28 cellular contexts compared by ENCODE assay signal in the genomic region with DNA sequence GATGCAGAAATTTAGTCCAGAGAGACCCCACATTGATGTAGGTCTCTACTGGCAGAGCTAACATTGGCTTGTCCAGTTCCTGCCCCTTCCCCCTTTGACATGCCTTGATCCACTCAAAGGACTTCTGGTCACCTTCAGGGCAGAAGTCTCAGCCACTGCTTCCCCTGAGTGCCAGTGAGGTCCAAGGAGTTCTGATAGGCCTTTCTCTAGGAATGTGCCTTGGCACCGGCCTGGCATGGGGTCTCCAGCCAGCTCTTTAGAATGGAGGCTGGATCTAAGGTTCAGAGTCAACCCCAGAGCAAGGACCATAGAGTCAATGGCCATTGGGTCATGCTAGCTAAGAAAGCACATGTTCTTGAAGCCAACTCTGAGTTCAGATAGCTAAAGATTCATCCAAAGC.
"Had no signal": no experiment of that assay in that cellular context is flagged by ENCODE, and none has a peak within 500 bp of the region (broad histone marks: within the 10 kb centered on the region; RNA-seq: fewer than 3 reads in every experiment).

No MANE protein-coding gene starts in this region.

- H3K9me3 ChIP-seq: colonic mucosa, esophagus squamous epithelium, gastrocnemius medialis, gastroesophageal sphincter, heart left ventricle had no signal

- FAIRE-seq: colon, endometrium, endothelial cell of umbilical vein, frontal cortex had no signal

- DNase-seq: colonic mucosa; cortex of kidney; dermis blood vessel endothelial cell; dorsolateral prefrontal cortex; effector CD4-positive, alpha-beta T cell; effector CD8-positive, alpha-beta T cell; effector memory CD4-positive, alpha-beta T cell; effector memory CD8-positive, alpha-beta T cell; endodermal cell; erythroblast; esophagus squamous epithelium; foreskin fibroblast; foreskin keratinocyte; foreskin melanocyte; gastrocnemius medialis; glutamatergic neuron; heart left ventricle; heart right ventricle had no signal

- H3K4me1 Mint-ChIP-seq: endodermal cell had no signal

- H3K27me3 Mint-ChIP-seq: dendritic cell treated with granulocyte-macrophage colony-stimulating factor and Interleukin-4, amounts not matched to agents 40 ng/mL and 50 ng/mL, for 4 days; effector memory CD8-positive, alpha-beta T cell had no signal

- H3K9me3 Mint-ChIP-seq: dendritic cell treated with granulocyte-macrophage colony-stimulating factor and Interleukin-4, amounts not matched to agents 40 ng/mL and 50 ng/mL, for 4 days; effector memory CD8-positive, alpha-beta T cell had no signal

- H3K27ac ChIP-seq: colonic mucosa, coronary artery, dorsolateral prefrontal cortex, epithelial cell of prostate, esophagus muscularis mucosa, esophagus squamous epithelium, foreskin keratinocyte, gastrocnemius medialis, gastroesophageal sphincter, heart left ventricle, heart right ventricle had no signal

- H3K4me3 ChIP-seq: colonic mucosa, coronary artery, dorsolateral prefrontal cortex, esophagus muscularis mucosa, esophagus squamous epithelium, gastrocnemius medialis, gastroesophageal sphincter, heart left ventricle, heart right ventricle had no signal

- H3K27me3 ChIP-seq: colonic mucosa, esophagus muscularis mucosa, esophagus squamous epithelium, foreskin keratinocyte, gastrocnemius medialis, gastroesophageal sphincter, heart left ventricle, heart right ventricle had no signal

- ATAC-seq: effector memory CD8-positive, alpha-beta T cell; esophagus mucosa; foreskin keratinocyte; gastrocnemius medialis; gastroesophageal sphincter; heart left ventricle; heart right ventricle had no signal

- H3K36me3 ChIP-seq: colonic mucosa, esophagus muscularis mucosa, esophagus squamous epithelium, gastrocnemius medialis, gastroesophageal sphincter, heart left ventricle, heart right ventricle had no signal

- H3K4me1 ChIP-seq: colonic mucosa, esophagus squamous epithelium, foreskin keratinocyte, gastrocnemius medialis, heart left ventricle, heart right ventricle had no signal

- H3K4me3 Mint-ChIP-seq: dendritic cell treated with granulocyte-macrophage colony-stimulating factor and Interleukin-4, amounts not matched to agents 40 ng/mL and 50 ng/mL, for 4 days; effector memory CD8-positive, alpha-beta T cell; endodermal cell had no signal

- H3K27ac Mint-ChIP-seq: dendritic cell treated with granulocyte-macrophage colony-stimulating factor and Interleukin-4, amounts not matched to agents 40 ng/mL and 50 ng/mL, for 4 days; effector memory CD8-positive, alpha-beta T cell; endodermal cell had no signal
